28 cellular contexts compared by ENCODE assay signal in the genomic region with DNA sequence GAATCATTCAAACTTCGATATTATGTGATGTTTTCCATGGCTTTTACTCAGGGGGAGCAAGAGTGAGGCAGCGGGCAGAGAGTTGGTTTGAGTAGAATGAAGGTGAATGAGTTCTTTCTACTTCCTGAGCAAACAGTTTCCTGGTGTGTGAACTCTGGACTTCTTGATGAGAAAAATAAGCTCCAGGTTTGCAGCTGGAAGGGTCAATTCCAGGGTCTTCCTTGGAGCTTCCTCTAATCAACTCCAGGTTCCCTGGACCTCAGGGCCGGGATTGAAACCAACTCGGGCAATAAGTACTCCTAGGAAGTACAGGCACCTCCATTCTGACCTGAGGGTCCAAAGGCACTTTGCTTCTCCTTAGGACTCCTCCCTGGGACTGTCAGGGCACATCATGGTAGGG.
"Had no signal": no experiment of that assay in that cellular context is flagged by ENCODE, and none has a peak within 500 bp of the region (broad histone marks: within the 10 kb centered on the region; RNA-seq: fewer than 3 reads in every experiment).

No MANE protein-coding gene starts in this region.

- H3K36me3 ChIP-seq: colonic mucosa, esophagus muscularis mucosa, esophagus squamous epithelium, gastrocnemius medialis, gastroesophageal sphincter, heart left ventricle, heart right ventricle had no signal

- ATAC-seq: effector memory CD8-positive, alpha-beta T cell; esophagus mucosa; foreskin keratinocyte; gastrocnemius medialis; gastroesophageal sphincter; heart left ventricle; heart right ventricle had no signal

- H3K27ac ChIP-seq: colonic mucosa, coronary artery, dorsolateral prefrontal cortex, epithelial cell of prostate, esophagus muscularis mucosa, esophagus squamous epithelium, foreskin keratinocyte, gastrocnemius medialis, gastroesophageal sphincter, heart left ventricle, heart right ventricle had no signal

- H3K9me3 ChIP-seq: colonic mucosa, esophagus muscularis mucosa, esophagus squamous epithelium, gastrocnemius medialis, gastroesophageal sphincter, heart left ventricle, heart right ventricle had no signal

- H3K4me1 ChIP-seq: colonic mucosa, esophagus muscularis mucosa, esophagus squamous epithelium, foreskin keratinocyte, gastrocnemius medialis, gastroesophageal sphincter, heart left ventricle, heart right ventricle had no signal

- H3K4me3 ChIP-seq: colonic mucosa, coronary artery, dorsolateral prefrontal cortex, esophagus muscularis mucosa, esophagus squamous epithelium, gastrocnemius medialis, gastroesophageal sphincter, heart left ventricle, heart right ventricle had no signal

- FAIRE-seq: colon, endometrium, endothelial cell of umbilical vein, frontal cortex had no signal

- H3K27me3 ChIP-seq: colonic mucosa, foreskin keratinocyte, gastrocnemius medialis had no signal

- DNase-seq: colonic mucosa; cortex of kidney; dermis blood vessel endothelial cell; dorsolateral prefrontal cortex; effector CD4-positive, alpha-beta T cell; effector CD8-positive, alpha-beta T cell; effector memory CD4-positive, alpha-beta T cell; effector memory CD8-positive, alpha-beta T cell; endodermal cell; erythroblast; esophagus squamous epithelium; foreskin fibroblast; foreskin keratinocyte; foreskin melanocyte; gastrocnemius medialis; glutamatergic neuron; head of caudate nucleus; heart left ventricle; heart right ventricle had no signal
